29 cellular contexts compared by ENCODE assay signal in the genomic region with DNA sequence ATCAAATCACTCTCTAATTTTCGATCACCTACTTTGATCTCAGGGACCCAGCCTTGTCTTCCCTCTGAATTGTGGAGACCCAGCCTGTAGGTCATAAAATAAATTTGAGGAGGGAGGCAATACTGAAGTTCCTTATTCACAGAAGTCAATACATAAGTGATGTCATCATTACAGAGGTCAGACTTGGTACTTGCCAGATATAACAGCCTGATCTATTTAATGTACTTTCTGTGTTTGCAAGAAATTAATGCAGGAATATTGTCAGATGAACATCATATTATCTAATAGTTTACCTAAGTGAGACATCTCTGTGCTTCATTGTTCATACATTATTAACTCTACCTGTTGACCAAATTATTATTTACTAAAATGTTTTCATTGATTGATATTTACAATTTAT.
"Had no signal": no experiment of that assay in that cellular context is flagged by ENCODE, and none has a peak within 500 bp of the region (broad histone marks: within the 10 kb centered on the region; RNA-seq: fewer than 3 reads in every experiment).

No MANE protein-coding gene starts in this region.

- ATAC-seq: stimulated activated effector memory CD8-positive, alpha-beta T cell treated with anti-CD3 and anti-CD28 coated beads, Interleukin-12 subunit alpha, Interleukin-12 subunit beta, amount 100 ng/mL, for 72 hours; stimulated activated memory B cell treated with anti-CD40 and anti-IgM and Interleukin-4, amounts not matched to agents 10 μg/mL and 1 μg/mL and 100 μg/mL, for 72 hours; stimulated activated naive B cell treated with anti-CD40 and anti-IgM and Interleukin-4, amounts not matched to agents 10 μg/mL and 1 μg/mL and 100 μg/mL, for 72 hours; stimulated activated naive CD8-positive, alpha-beta T cell treated with anti-CD3 and anti-CD28 coated beads, Interleukin-15, amount 100 ng/mL, for 72 hours; stimulated activated naive CD8-positive, alpha-beta T cell treated with anti-CD3 and anti-CD28 coated beads, Interleukin-15, Interleukin-2, amounts not matched to agents 100 U/mL and 50 U/mL, for 24 hours; upper lobe of right lung had no signal

- H3K4me1 ChIP-seq: testis, thyroid gland, upper lobe of right lung had no signal

- H3K4me3 Mint-ChIP-seq: stimulated activated effector memory CD8-positive, alpha-beta T cell treated with anti-CD3 and anti-CD28 coated beads, Interleukin-12 subunit alpha, Interleukin-12 subunit beta, amount 100 ng/mL, for 72 hours; stimulated activated memory B cell treated with anti-CD40 and anti-IgM and Interleukin-4, amounts not matched to agents 10 μg/mL and 1 μg/mL and 100 μg/mL, for 72 hours; stimulated activated naive B cell treated with anti-CD40 and anti-IgM and Interleukin-4, amounts not matched to agents 10 μg/mL and 1 μg/mL and 100 μg/mL, for 72 hours; stimulated activated naive CD8-positive, alpha-beta T cell treated with anti-CD3 and anti-CD28 coated beads, Interleukin-15, amount 100 ng/mL, for 72 hours; stimulated activated naive CD8-positive, alpha-beta T cell treated with anti-CD3 and anti-CD28 coated beads, Interleukin-15, Interleukin-2, amounts not matched to agents 100 ng/mL and 50 ng/mL, for 24 hours; type B pancreatic cell had no signal

- H3K9me3 Mint-ChIP-seq: stimulated activated effector memory CD8-positive, alpha-beta T cell treated with anti-CD3 and anti-CD28 coated beads, Interleukin-12 subunit alpha, Interleukin-12 subunit beta, amount 100 ng/mL, for 72 hours; stimulated activated memory B cell treated with anti-CD40 and anti-IgM and Interleukin-4, amounts not matched to agents 10 μg/mL and 1 μg/mL and 100 μg/mL, for 72 hours; stimulated activated naive B cell treated with anti-CD40 and anti-IgM and Interleukin-4, amounts not matched to agents 10 μg/mL and 1 μg/mL and 100 μg/mL, for 72 hours; stimulated activated naive CD8-positive, alpha-beta T cell treated with anti-CD3 and anti-CD28 coated beads, Interleukin-15, amount 100 ng/mL, for 72 hours; stimulated activated naive CD8-positive, alpha-beta T cell treated with anti-CD3 and anti-CD28 coated beads, Interleukin-15, Interleukin-2, amounts not matched to agents 100 ng/mL and 50 ng/mL, for 24 hours; type B pancreatic cell had no signal

- H3K36me3 ChIP-seq: stomach, suprapubic skin, thoracic aorta, thyroid gland, tibial artery, tibial nerve, transverse colon, upper lobe of left lung, upper lobe of right lung, uterus, vagina had no signal

- H3K27ac ChIP-seq: stomach, suprapubic skin, testis, thoracic aorta, thyroid gland, tibial artery, tibial nerve, transverse colon, upper lobe of left lung, upper lobe of right lung, uterus, vagina had no signal

- H3K27ac Mint-ChIP-seq: stimulated activated effector memory CD8-positive, alpha-beta T cell treated with anti-CD3 and anti-CD28 coated beads, Interleukin-12 subunit alpha, Interleukin-12 subunit beta, amount 100 ng/mL, for 72 hours; stimulated activated memory B cell treated with anti-CD40 and anti-IgM and Interleukin-4, amounts not matched to agents 10 μg/mL and 1 μg/mL and 100 μg/mL, for 72 hours; stimulated activated naive B cell treated with anti-CD40 and anti-IgM and Interleukin-4, amounts not matched to agents 10 μg/mL and 1 μg/mL and 100 μg/mL, for 72 hours; stimulated activated naive CD8-positive, alpha-beta T cell treated with anti-CD3 and anti-CD28 coated beads, Interleukin-15, amount 100 ng/mL, for 72 hours; stimulated activated naive CD8-positive, alpha-beta T cell treated with anti-CD3 and anti-CD28 coated beads, Interleukin-15, Interleukin-2, amounts not matched to agents 100 ng/mL and 50 ng/mL, for 24 hours; type B pancreatic cell had no signal

- H3K4me1 Mint-ChIP-seq: stimulated activated effector memory CD8-positive, alpha-beta T cell treated with anti-CD3 and anti-CD28 coated beads, Interleukin-12 subunit alpha, Interleukin-12 subunit beta, amount 100 ng/mL, for 72 hours; stimulated activated memory B cell treated with anti-CD40 and anti-IgM and Interleukin-4, amounts not matched to agents 10 μg/mL and 1 μg/mL and 100 μg/mL, for 72 hours; stimulated activated naive B cell treated with anti-CD40 and anti-IgM and Interleukin-4, amounts not matched to agents 10 μg/mL and 1 μg/mL and 100 μg/mL, for 72 hours; stimulated activated naive CD8-positive, alpha-beta T cell treated with anti-CD3 and anti-CD28 coated beads, Interleukin-15, amount 100 ng/mL, for 72 hours had no signal

- H3K27me3 ChIP-seq: stomach, suprapubic skin, testis, thyroid gland, tibial artery, tibial nerve, transverse colon, upper lobe of left lung, upper lobe of right lung, uterus, vagina had no signal

- DNase-seq: stimulated activated CD4-positive, alpha-beta T cell treated with anti-CD3 and anti-CD28 coated beads, Interleukin-2, amount 100 ng/mL, for 48 hours; stimulated activated CD4-positive, alpha-beta T cell treated with anti-CD3 and anti-CD28 coated beads, Interleukin-4, amount 100 ng/mL, for 1 hour; stimulated activated CD4-positive, alpha-beta T cell treated with anti-CD3 and anti-CD28 coated beads, Interleukin-4, amount 100 ng/mL, for 24 hours; stimulated activated CD4-positive, alpha-beta T cell treated with anti-CD3 and anti-CD28 coated beads, Interleukin-4, amount 100 ng/mL, for 4 hours; stimulated activated CD8-positive, alpha-beta memory T cell treated with anti-CD3 and anti-CD28 coated beads, Interleukin-4, amount 100 ng/mL, for 48 hours; stimulated activated naive B cell treated with anti-CD40 and anti-IgM and Interleukin-4, amounts not matched to agents 10 μg/mL and 1 μg/mL and 100 μg/mL, for 72 hours; stimulated activated naive CD4-positive, alpha-beta T cell; stimulated activated naive CD4-positive, alpha-beta T cell treated with Interleukin-2 at 50 U/mL for 16 hours; stimulated activated naive CD8-positive, alpha-beta T cell treated with anti-CD3 and anti-CD28 coated beads, Interleukin-15, amount 100 ng/mL, for 72 hours; stimulated activated naive CD8-positive, alpha-beta T cell treated with anti-CD3 and anti-CD28 coated beads, Interleukin-15, Interleukin-2, amounts not matched to agents 100 U/mL and 50 U/mL, for 24 hours; stomach; substantia nigra; testis; thyroid gland; tibial artery; transverse colon; trophoblast cell; upper lobe of left lung; upper lobe of right lung; uterus had no signal

- FAIRE-seq: urothelium cell line had no signal

- H3K36me3 Mint-ChIP-seq: stimulated activated effector memory CD8-positive, alpha-beta T cell treated with anti-CD3 and anti-CD28 coated beads, Interleukin-12 subunit alpha, Interleukin-12 subunit beta, amount 100 ng/mL, for 72 hours; stimulated activated memory B cell treated with anti-CD40 and anti-IgM and Interleukin-4, amounts not matched to agents 10 μg/mL and 1 μg/mL and 100 μg/mL, for 72 hours; stimulated activated naive B cell treated with anti-CD40 and anti-IgM and Interleukin-4, amounts not matched to agents 10 μg/mL and 1 μg/mL and 100 μg/mL, for 72 hours; type B pancreatic cell had no signal

- H3K27me3 Mint-ChIP-seq: stimulated activated memory B cell treated with anti-CD40 and anti-IgM and Interleukin-4, amounts not matched to agents 10 μg/mL and 1 μg/mL and 100 μg/mL, for 72 hours; stimulated activated naive CD8-positive, alpha-beta T cell treated with anti-CD3 and anti-CD28 coated beads, Interleukin-15, amount 100 ng/mL, for 72 hours had no signal

- H3K9me3 ChIP-seq: stomach, suprapubic skin, testis, thoracic aorta, thyroid gland, tibial artery, tibial nerve, transverse colon, upper lobe of left lung, upper lobe of right lung, uterus, vagina had no signal

- H3K4me3 ChIP-seq: stomach, suprapubic skin, testis, thoracic aorta, thyroid gland, tibial artery, tibial nerve, transverse colon, upper lobe of left lung, upper lobe of right lung, uterus, vagina had no signal
